ENCODE assay signal across 19 cellular contexts in the genomic region with DNA sequence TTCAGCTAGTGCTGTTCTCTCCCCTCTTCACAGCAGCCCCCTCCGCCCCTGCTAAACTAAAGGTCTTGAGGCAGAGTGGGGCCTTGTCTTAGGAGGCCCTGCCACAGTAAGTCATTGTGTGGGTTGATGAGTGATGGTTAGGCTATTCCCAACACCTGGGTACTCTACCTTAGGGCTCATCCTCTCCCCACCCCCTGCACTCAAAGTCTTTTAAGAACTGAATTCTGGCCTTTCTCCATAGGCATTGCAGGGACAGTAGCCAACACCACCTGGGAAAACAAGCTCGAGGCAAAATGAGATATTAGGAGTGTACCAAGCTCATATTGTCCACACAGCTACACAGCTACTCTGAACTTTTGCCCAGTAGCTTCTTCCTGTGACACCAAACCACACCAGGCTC. TPM values are rescaled to one million over a fixed set of nuclear protein-coding genes. Genes with fewer than 3 reads are reported as not detected.
A peak's percentile ranks its signal among the peaks of the same experiment; 100 is the strongest.
DNase-seq lines count a peak whose midpoint lies in the region; ATAC-seq and TF ChIP-seq lines count a peak whose summit lies in the region.
"Had no signal": no experiment of that assay in that cellular context is flagged by ENCODE, and none has a peak within 500 bp of the region (broad histone marks: within the 10 kb centered on the region; RNA-seq: fewer than 3 reads in every experiment).

No MANE protein-coding gene starts in this region.

- H3K4me3 ChIP-seq in breast epithelium (no peak overlapping the region), PC-3 (ENCODE audit: low read length) (no peak overlapping the region), mammary epithelial cell (replicated peaks in 1 of 3; ENCODE audit: insufficient read depth in 1 of 3, low read depth in 2 of 3, low read length in 3 of 3) (no peak overlapping the region), right cardiac atrium (ENCODE audit: low read length) (no peak overlapping the region)
- H3K4me3 ChIP-seq: A549, GM23338 had no signal

- peaks cover 0 to 43% of the 10 kb centered on the region in 2 donors for H3K27me3 ChIP-seq in breast epithelium
- no peaks in the 10 kb centered on the region for H3K27me3 ChIP-seq in PC-3 (ENCODE audit: low read length)
- no peaks in the 10 kb centered on the region for H3K27me3 ChIP-seq in mammary epithelial cell (ENCODE audit: insufficient read depth, low read length)
- H3K27me3 ChIP-seq in right cardiac atrium (ENCODE audit: control insufficient read depth, insufficient read depth): no peaks in the 10 kb centered on the region

- H3K4me2 ChIP-seq in PC-3 (ENCODE audit: low read length) (no peak overlapping the region), mammary epithelial cell (ENCODE audit: insufficient read depth, low read depth, low read length) (no peak overlapping the region)
- H3K4me2 ChIP-seq: A549, GM23338 had no signal

- dilution Hi-C loops in mammary epithelial cell (cut with HindIII; ENCODE audit: low sequenced_read_pairs): no loop called here

- WGBS in mammary epithelial cell (ENCODE audit: low coverage, missing lambda C conversion rate): 22% methylated on average over 2 of the region's 2 CpGs
- 93% methylated on average over 2 of the region's 2 CpGs for WGBS in right cardiac atrium

- H3K9me3 Mint-ChIP-seq in MCF 10A (ENCODE audit: unreplicated experiment) (no peaks in the 10 kb centered on the region), osteocyte (ENCODE audit: unreplicated experiment) (peaks cover 15% of the 10 kb centered on the region)
- H3K9me3 Mint-ChIP-seq: CD8-positive, alpha-beta memory T cell; GM23338 had no signal

- POLR2A ChIA-PET in MCF 10A (lab: Yijun Ruan, JAX): interaction anchor here (0.8 to 1.1 kb wide), 2 partner anchors 25 to 73 kb away, joined by 3 read pairs; no protein-coding TSS in a partner anchor
- POLR2A ChIA-PET in PC-3 (lab: Charles Lee; ENCODE audit: unreplicated experiment): no interaction called here

- H3K4me1 Mint-ChIP-seq in MCF 10A (ENCODE audit: insufficient read depth, unreplicated experiment) (peaks cover 17% of the 10 kb centered on the region), osteocyte (ENCODE audit: unreplicated experiment) (peaks cover 6% of the 10 kb centered on the region)
- H3K4me1 Mint-ChIP-seq: CD4-positive, CD25-positive, alpha-beta regulatory T cell; CD8-positive, alpha-beta memory T cell; GM23338 had no signal

- in situ Hi-C loops in mammary epithelial cell (cut with MboI; ENCODE audit: low sequenced_read_pairs in 2 of 2): no loop called here

- H3F3A ChIP-seq in PC-3 (ENCODE audit: low read length, unreplicated experiment): peaks cover 4% of the 10 kb centered on the region

- no peak for TF ChIP-seq POLR2A in breast epithelium (IDR thresholded peaks at IDR 0.05)

- H3K4me3 Mint-ChIP-seq in MCF 10A (ENCODE audit: unreplicated experiment): no peak overlapping the region
- no peak overlapping the region for H3K4me3 Mint-ChIP-seq in osteocyte (ENCODE audit: unreplicated experiment)
- H3K4me3 Mint-ChIP-seq: CD4-positive, CD25-positive, alpha-beta regulatory T cell; CD8-positive, alpha-beta memory T cell; GM23338 had no signal

- H3K4me1 ChIP-seq in breast epithelium: no peaks in the 10 kb centered on the region
- H3K4me1 ChIP-seq in PC-3 (ENCODE audit: insufficient read depth, low read length): peaks cover 46% of the 10 kb centered on the region
- peaks cover 35% of the 10 kb centered on the region for H3K4me1 ChIP-seq in mammary epithelial cell (ENCODE audit: insufficient read depth, low read length)
- no peaks in the 10 kb centered on the region for H3K4me1 ChIP-seq in right cardiac atrium (ENCODE audit: control insufficient read depth, insufficient read depth, low read length)
- H3K4me1 ChIP-seq: A549 had no signal

- H2AFZ ChIP-seq in PC-3 (ENCODE audit: low read length) (no peak overlapping the region), mammary epithelial cell (ENCODE audit: low read depth, low read length) (no peak overlapping the region)
- H2AFZ ChIP-seq: GM23338 had no signal

- no peaks in the 10 kb centered on the region for H3K36me3 ChIP-seq in breast epithelium
- no peaks in the 10 kb centered on the region for H3K36me3 ChIP-seq in PC-3 (ENCODE audit: low read depth, low read length)
- H3K36me3 ChIP-seq in mammary epithelial cell (ENCODE audit: insufficient read depth, low read length): no peaks in the 10 kb centered on the region

- H3K27me3 Mint-ChIP-seq in MCF 10A (ENCODE audit: insufficient read depth, unreplicated experiment) (peaks cover 58% of the 10 kb centered on the region), osteocyte (ENCODE audit: unreplicated experiment) (no peaks in the 10 kb centered on the region)
- H3K27me3 Mint-ChIP-seq: CD4-positive, CD25-positive, alpha-beta regulatory T cell had no signal

- no peaks in the 10 kb centered on the region for H3K36me3 Mint-ChIP-seq in MCF 10A (ENCODE audit: insufficient read depth, unreplicated experiment)
- no peaks in the 10 kb centered on the region for H3K36me3 Mint-ChIP-seq in osteocyte (ENCODE audit: unreplicated experiment)
- H3K36me3 Mint-ChIP-seq: CD4-positive, CD25-positive, alpha-beta regulatory T cell; CD8-positive, alpha-beta memory T cell had no signal

- H3K27ac Mint-ChIP-seq in MCF 10A (ENCODE audit: low read depth, unreplicated experiment): no peak overlapping the region
- no peak overlapping the region for H3K27ac Mint-ChIP-seq in osteocyte (ENCODE audit: unreplicated experiment)
- H3K27ac Mint-ChIP-seq: CD4-positive, CD25-positive, alpha-beta regulatory T cell; CD8-positive, alpha-beta memory T cell; GM23338 had no signal

- H3K27ac ChIP-seq in breast epithelium (no peak overlapping the region), PC-3 (ENCODE audit: low read length) (peak overlapping the region; percentile 85), mammary epithelial cell (ENCODE audit: insufficient read depth, low read depth, low read length) (no peak overlapping the region), right cardiac atrium (ENCODE audit: low read length) (no peak overlapping the region)
- H3K27ac ChIP-seq: 22Rv1, A549 had no signal

- no peaks in the 10 kb centered on the region for H3K79me2 ChIP-seq in PC-3 (ENCODE audit: low read length)
- no peaks in the 10 kb centered on the region for H3K79me2 ChIP-seq in mammary epithelial cell (ENCODE audit: insufficient read depth, low read length)

- intact Hi-C loops in MCF 10A (cut with micrococcal nuclease): no loop called here
- intact Hi-C loops in breast epithelium (cut with DNase I; ENCODE audit: low total_unique reads): no loop called here
- intact Hi-C loops in PC-3 (cut with micrococcal nuclease): no loop called here
- intact Hi-C loops in mammary epithelial cell (cut with micrococcal nuclease): no loop called here
- intact Hi-C loops in right cardiac atrium (cut with DNase I): no loop called here

- no peak for ATAC-seq in PC-3
- no peak for ATAC-seq in right cardiac atrium
- ATAC-seq: A549, GM23338 had no signal

- H3K9ac ChIP-seq in PC-3 (ENCODE audit: low read length): peak overlapping the region; percentile 55; the same call in 1 of the 2 replicates
- no peak overlapping the region for H3K9ac ChIP-seq in mammary epithelial cell (ENCODE audit: insufficient read depth, low read length)

- H3K9me2 ChIP-seq in PC-3 (replicated peaks; ENCODE audit: low read length): no peaks in the 10 kb centered on the region

- DNase-seq in MCF 10A (ENCODE audit: unreplicated experiment) (peak; percentile 40), breast epithelium (ENCODE audit: low spot score in 2 of 2) (no peak), PC-3 (peak; percentile 86), mammary epithelial cell (peak; percentile 83), osteocyte (ENCODE audit: extremely low spot score, unreplicated experiment) (peak; percentile 51), right cardiac atrium (no peak)
- no peak for DNase-seq in stimulated activated CD4-positive, alpha-beta T cell treated with anti-CD3 and anti-CD28 coated beads, Interleukin-4, amount 100 ng/mL, for 4 hours
- no peak for DNase-seq in NK-92 treated with Interleukin-12 subunit alpha and Interleukin-12 subunit beta, amount 100 ng/mL, for 24 hours (lab: John Stamatoyannopoulos, UW)
- DNase-seq: AML-193; CD4-positive, CD25-positive, alpha-beta regulatory T cell; CD8-positive, alpha-beta memory T cell; COR-L47; DMS 273 treated with DMSO at 0.1 percent for 48 hours; DMS53; HCEC 1CT; IMR-90 had no signal

- CTCF ChIA-PET in MCF 10A (lab: Yijun Ruan, JAX): interaction anchor here (1.0 kb wide), 1 partner anchor 28 kb away, joined by 4 read pairs; no protein-coding TSS in a partner anchor
- CTCF ChIA-PET in PC-3 (lab: Charles Lee): interaction anchor here (0.6 kb wide), 1 partner anchor 8 kb away, joined by 3 read pairs; no protein-coding TSS in a partner anchor
- CTCF ChIA-PET in mammary epithelial cell (lab: Charles Lee; ENCODE audit: low non-redundant PET): interaction anchor here (1.0 kb wide), 1 partner anchor 28 kb away, joined by 4 read pairs; no protein-coding TSS in a partner anchor

- H4K20me1 ChIP-seq in PC-3 (ENCODE audit: low read length): no peaks in the 10 kb centered on the region
- no peaks in the 10 kb centered on the region for H4K20me1 ChIP-seq in mammary epithelial cell (ENCODE audit: insufficient read depth, low read length)

- H3K9me3 ChIP-seq in breast epithelium (no peaks in the 10 kb centered on the region), PC-3 (ENCODE audit: low read length) (no peaks in the 10 kb centered on the region), mammary epithelial cell (replicated peaks; ENCODE audit: insufficient read depth, low read length) (no peaks in the 10 kb centered on the region), right cardiac atrium (ENCODE audit: control insufficient read depth, low read length) (no peaks in the 10 kb centered on the region)
- H3K9me3 ChIP-seq: A549 had no signal

- TF ChIP-seq CTCF in MCF 10A (IDR thresholded peaks at IDR 0.05; ENCODE audit: unreplicated experiment): no peak
- TF ChIP-seq CTCF in breast epithelium (IDR thresholded peaks at IDR 0.05): no peak
- TF ChIP-seq CTCF in PC-3 (conservative IDR thresholded peaks at IDR 0.05; ENCODE audit: low read depth, low read length): no peak
- TF ChIP-seq CTCF in mammary epithelial cell (conservative IDR thresholded peaks at IDR 0.05 in 1 of 2, IDR thresholded peaks at IDR 0.05 in 1 of 2; ENCODE audit: extremely low read depth in 1 of 2, insufficient read depth in 1 of 2, low read depth in 1 of 2, low read length in 2 of 2): no peak
- TF ChIP-seq CTCF in osteocyte (IDR thresholded peaks at IDR 0.05): no peak

- BruUV-seq in MCF 10A (replicated peaks; lab: Mats Ljungman, UMichigan) (no TSS peak), PC-3 (replicated peaks; lab: Mats Ljungman, UMichigan) (no TSS peak), mammary epithelial cell (replicated peaks; lab: Mats Ljungman, UMichigan) (no TSS peak)

RNA-seq across cellular contexts. Expression of a gene that starts 42.5 kb away (rescaled TPM):
- total RNA-seq in MCF 10A (2022) (0.70 and 1.8 TPM in 2 replicates), breast epithelium (1 to 10 TPM; 1.3 to 3.6 (median 2.0) TPM), PC-3 (2014; rRNA removed) (0.40 and 0.55 TPM in 2 replicates), mammary epithelial cell (1 to 10 TPM in 1 of 2 donors, under 1 TPM in 1; 0.56 to 1.3 TPM), osteocyte (0.81 and 1.3 TPM in 2 replicates), right cardiac atrium (under 1 TPM in 2 of 4 donors, not detected in 2; 0.39 to 0.54 TPM)
- polyA plus RNA-seq in mammary epithelial cell (0.12 TPM), right cardiac atrium (0.14 TPM)
- not detected for polyA minus RNA-seq in mammary epithelial cell
- total RNA-seq: CD4-positive, CD25-positive, alpha-beta regulatory T cell had no signal
- polyA plus RNA-seq: CD4-positive, CD25-positive, alpha-beta regulatory T cell; CD8-positive, alpha-beta memory T cell had no signal

Comparison
In these comparisons a context has a peak if more than half of its experiments do, and no peak if none do; other contexts are left out.
1. DNase-seq: peak in MCF 10A (single experiment), PC-3 (single experiment), mammary epithelial cell (single experiment) and osteocyte (single experiment); none in breast epithelium (0 of 2), stimulated activated CD4-positive, alpha-beta T cell treated with anti-CD3 and anti-CD28 coated beads, Interleukin-4, amount 100 ng/mL, for 4 hours (0 of 2), NK-92 treated with Interleukin-12 subunit alpha and Interleukin-12 subunit beta, amount 100 ng/mL, for 24 hours (single experiment) and right cardiac atrium (0 of 3).